In genomic region chrX:65194547-65194946, GRCh38 we compare ENCODE assay signal across 2 cellular contexts.
A peak's percentile ranks its signal among the peaks of the same experiment; 100 is the strongest.
TF ChIP-seq lines count a peak whose summit lies in the region.

No MANE protein-coding gene starts in this region.

TF ChIP-seq in liver, 16 proteins besides CTCF, POLR2A, EP300 and RAD21 (continued from another document):
- TF ChIP-seq MAX (IDR thresholded peaks at IDR 0.05) (no peak), EGR1 (IDR thresholded peaks at IDR 0.05; ENCODE audit: low read depth in 2 of 2) (no peak), SP1 (IDR thresholded peaks at IDR 0.05) (no peak), REST (IDR thresholded peaks at IDR 0.05) (peak; percentile 97)

TF ChIP-seq in HepG2, 621 proteins besides CTCF, POLR2A, EP300 and RAD21 (continued from another document):
- peak in 1 of 2 experiments; percentile 87 for TF ChIP-seq REST (IDR thresholded peaks at IDR 0.05; ENCODE audit: borderline replicate concordance in 1 of 2, low read depth in 1 of 2, low read length in 2 of 2)
